Comparison of ENCODE assay signal across 1 cellular context in the genomic region with DNA sequence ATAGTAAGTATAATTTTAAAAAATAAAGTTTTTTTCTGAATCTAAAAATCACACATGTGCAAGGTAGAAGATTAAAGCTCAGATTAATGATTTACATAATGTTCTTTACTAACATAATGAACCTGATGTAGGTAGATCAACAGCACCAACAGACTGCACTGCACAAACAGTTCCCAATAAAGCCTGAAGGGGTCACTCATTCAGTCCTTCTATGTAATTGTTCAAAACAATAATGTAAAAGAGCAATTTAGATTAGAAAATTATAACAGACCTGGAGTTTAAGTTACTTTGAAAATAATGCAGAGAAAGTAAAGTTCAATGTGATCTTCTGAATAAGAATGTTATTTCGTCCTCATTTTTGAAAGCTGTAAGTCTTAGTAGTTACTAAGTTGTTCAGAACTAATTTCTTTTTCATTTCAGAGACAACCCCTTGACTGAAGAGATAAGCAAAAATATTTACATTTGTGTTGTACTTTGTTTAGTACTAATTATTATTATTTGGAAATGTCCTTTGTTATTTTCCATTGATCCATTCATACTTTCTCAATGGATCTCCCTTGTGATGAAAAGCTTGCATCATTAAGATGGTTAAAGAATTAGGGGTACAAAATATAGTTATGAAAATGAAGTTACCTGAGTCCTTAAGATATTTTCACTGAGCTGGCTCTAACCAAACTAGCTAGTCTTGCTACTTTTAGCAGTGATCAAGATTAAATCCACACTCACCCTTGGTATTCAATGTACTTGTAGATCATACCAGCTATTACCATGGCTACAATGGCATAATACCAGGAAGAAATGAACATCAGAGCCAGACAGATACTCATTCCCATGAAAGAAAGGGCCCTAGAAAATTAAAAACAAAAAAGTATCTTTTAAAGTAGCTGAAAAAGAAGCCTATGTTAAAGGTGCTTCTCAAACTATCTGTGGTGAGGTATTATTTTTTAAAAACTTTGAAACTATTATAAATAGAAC.
A peak's percentile ranks its signal among the peaks of the same experiment; 100 is the strongest.
TF ChIP-seq lines count a peak whose summit lies in the region.

No MANE protein-coding gene starts in this region.

TF ChIP-seq in GM12878, 131 proteins besides CTCF, POLR2A, EP300 and RAD21:
- TF ChIP-seq SMC3 (IDR thresholded peaks at IDR 0.05; ENCODE audit: borderline replicate concordance, low read length): peak; percentile 65; the same call in 1 of the 2 replicates
- no peak for TF ChIP-seq SREBF2 (IDR thresholded peaks at IDR 0.05; ENCODE audit: low read length)
